Comparison of ENCODE assay signal across 21 cellular contexts in genomic region chr4:99828477-99828876, GRCh38. TPM values are rescaled to one million over a fixed set of nuclear protein-coding genes. Genes with fewer than 3 reads are reported as not detected.
A peak's percentile ranks its signal among the peaks of the same experiment; 100 is the strongest.
DNase-seq lines count a peak whose midpoint lies in the region; ATAC-seq, FAIRE-seq and TF ChIP-seq lines count a peak whose summit lies in the region.
"Had no signal": no experiment of that assay in that cellular context is flagged by ENCODE, and none has a peak within 500 bp of the region (broad histone marks: within the 10 kb centered on the region; RNA-seq: fewer than 3 reads in every experiment).

No MANE protein-coding gene starts in this region.

- TF ChIP-seq CTCF in foreskin keratinocyte (conservative IDR thresholded peaks at IDR 0.05) (no peak), type B pancreatic cell (conservative IDR thresholded peaks at IDR 0.05) (no peak), Peyer's patch (IDR thresholded peaks at IDR 0.05) (no peak)

- peak overlapping the region; percentile 10 for H3K9ac ChIP-seq in adipocyte (ENCODE audit: low read length)

- no peaks in the 10 kb centered on the region for H3K9me3 ChIP-seq in adipocyte (ENCODE audit: control insufficient read depth, low read length)
- H3K9me3 ChIP-seq in Peyer's patch: no peaks in the 10 kb centered on the region
- no peaks in the 10 kb centered on the region for H3K9me3 ChIP-seq in small intestine (ENCODE audit: control insufficient read depth, low read depth)

- whole genome bisulfite sequencing in small intestine, 3 donors: 69 to 79% (median 74%) methylated on average over 1 of the region's 1 CpG

- H3K4me1 Mint-ChIP-seq in activated T-cell treated with anti-CD3 and anti-CD28 coated beads, Interleukin-2, amount 50 U/mL, for 72 hours (ENCODE audit: low read depth): peaks cover 48% of the 10 kb centered on the region
- H3K4me1 Mint-ChIP-seq in type B pancreatic cell (ENCODE audit: unreplicated experiment): no peaks in the 10 kb centered on the region

- intact Hi-C loops in head of caudate nucleus (cut with DNase I): no loop called here

- FAIRE-seq in small intestine (lab: Jason Lieb, UNC): no peak
- FAIRE-seq: HTR-8/SVneo had no signal

- peak overlapping the region; percentile 78 for H3K27ac ChIP-seq in foreskin keratinocyte
- H3K27ac ChIP-seq in Peyer's patch: no peak overlapping the region
- no peak overlapping the region for H3K27ac ChIP-seq in small intestine (ENCODE audit: low read depth in 1 of 2, low read length in 1 of 2)
- H3K27ac ChIP-seq: HL-60 had no signal

- H3K36me3 Mint-ChIP-seq in activated T-cell treated with anti-CD3 and anti-CD28 coated beads, Interleukin-2, amount 50 U/mL, for 72 hours (ENCODE audit: insufficient read depth in 2 of 2): peaks cover 4 to 13% of the 10 kb centered on the region in 2 donors
- H3K36me3 Mint-ChIP-seq in type B pancreatic cell: peaks cover 4% of the 10 kb centered on the region

- peak overlapping the region; percentile 67 for H3K27ac Mint-ChIP-seq in activated T-cell treated with anti-CD3 and anti-CD28 coated beads, Interleukin-2, amount 50 U/mL, for 72 hours
- peak overlapping the region; percentile 90 for H3K27ac Mint-ChIP-seq in type B pancreatic cell
- H3K27ac Mint-ChIP-seq: CD8-positive, alpha-beta T cell; H9; IgD-negative memory B cell had no signal

- no peaks in the 10 kb centered on the region for H3K27me3 Mint-ChIP-seq in activated T-cell treated with anti-CD3 and anti-CD28 coated beads, Interleukin-2, amount 50 U/mL, for 72 hours (ENCODE audit: low read depth)
- no peaks in the 10 kb centered on the region for H3K27me3 Mint-ChIP-seq in type B pancreatic cell
- H3K27me3 Mint-ChIP-seq: IgD-negative memory B cell had no signal

- no peaks in the 10 kb centered on the region for H3K27me3 ChIP-seq in adipocyte (replicated peaks; ENCODE audit: control insufficient read depth, insufficient read depth, low read length)
- no peaks in the 10 kb centered on the region for H3K27me3 ChIP-seq in foreskin keratinocyte
- H3K27me3 ChIP-seq in Peyer's patch: no peaks in the 10 kb centered on the region
- H3K27me3 ChIP-seq in small intestine (ENCODE audit: control insufficient read depth in 2 of 2, insufficient read depth in 2 of 2, low read length in 2 of 2): no peaks in the 10 kb centered on the region

- H3K4me3 Mint-ChIP-seq in activated T-cell treated with anti-CD3 and anti-CD28 coated beads, Interleukin-2, amount 50 U/mL, for 72 hours: no peak overlapping the region
- peak overlapping the region; percentile 67 for H3K4me3 Mint-ChIP-seq in type B pancreatic cell
- H3K4me3 Mint-ChIP-seq: CD8-positive, alpha-beta T cell; H9 had no signal

- no peak for TF ChIP-seq POLR2A in Peyer's patch (IDR thresholded peaks at IDR 0.05)

- H3K4me3 ChIP-seq in adipocyte (ENCODE audit: low read length) (no peak overlapping the region), Peyer's patch (no peak overlapping the region), small intestine (ENCODE audit: low read depth in 1 of 2, low read length in 2 of 2) (no peak overlapping the region)

- ATAC-seq in activated T-cell treated with anti-CD3 and anti-CD28 coated beads, Interleukin-2, amount 50 U/mL, for 72 hours (replicated peaks in 1 of 2): no peak
- no peak for ATAC-seq in foreskin keratinocyte
- ATAC-seq: CD8-positive, alpha-beta T cell had no signal

- no peaks in the 10 kb centered on the region for H3K36me3 ChIP-seq in adipocyte (ENCODE audit: control insufficient read depth, insufficient read depth, low read length, severe bottlenecking)
- H3K36me3 ChIP-seq in Peyer's patch: no peaks in the 10 kb centered on the region
- no peaks in the 10 kb centered on the region for H3K36me3 ChIP-seq in small intestine (ENCODE audit: control insufficient read depth in 2 of 2, insufficient read depth in 2 of 2, low read length in 2 of 2)

- DNase-seq in activated T-cell treated with anti-CD3 and anti-CD28 coated beads, Interleukin-2, amount 50 U/mL, for 72 hours: no peak
- no peak for DNase-seq in activated T-cell treated with anti-CD3 and anti-CD28 coated beads for 4 hours
- DNase-seq in adipocyte (ENCODE audit: low read depth): peak; percentile 36
- DNase-seq in foreskin keratinocyte: no peak
- no peak for DNase-seq in type B pancreatic cell (ENCODE audit: extremely low spot score, unreplicated experiment)
- no peak for DNase-seq in Peyer's patch
- DNase-seq in head of caudate nucleus: no peak
- no peak for DNase-seq in small intestine
- DNase-seq: 8988T; CD8-positive, alpha-beta T cell; DMS79; H9; NCI-H1105 treated with DMSO at 0.1 percent for 48 hours; NCI-H1694 treated with DMSO at 0.1 percent for 48 hours; NCI-H69; NK-92 treated with Interleukin-12 subunit alpha and Interleukin-12 subunit beta, amount 100 ng/mL, for 24 hours had no signal

- H3K9me3 Mint-ChIP-seq in activated T-cell treated with anti-CD3 and anti-CD28 coated beads, Interleukin-2, amount 50 U/mL, for 72 hours: peaks cover 0 to 1% of the 10 kb centered on the region in 2 donors
- H3K9me3 Mint-ChIP-seq in type B pancreatic cell: peaks cover 4% of the 10 kb centered on the region
- H3K9me3 Mint-ChIP-seq: CD8-positive, alpha-beta T cell; H9; IgD-negative memory B cell had no signal

- H3K4me1 ChIP-seq in adipocyte (ENCODE audit: control insufficient read depth, insufficient read depth, low read length) (peaks cover 18% of the 10 kb centered on the region), foreskin keratinocyte (peaks cover 46% of the 10 kb centered on the region), Peyer's patch (no peaks in the 10 kb centered on the region), small intestine (ENCODE audit: control insufficient read depth in 2 of 2, insufficient read depth in 1 of 2, low read depth in 1 of 2, low read length in 1 of 2) (peaks cover 0 to 3% of the 10 kb centered on the region in 2 donors)

RNA-seq across cellular contexts. Expression of gene DAPP1, which starts 11.8 kb away (rescaled TPM):
- 10 to 100 TPM; 40.7 to 48.1 TPM for total RNA-seq in activated T-cell treated with anti-CD3 and anti-CD28 coated beads, Interleukin-2, amount 50 U/mL, for 72 hours
- total RNA-seq in foreskin keratinocyte: 54.2 and 60.6 TPM in 2 replicates
- polyA plus RNA-seq in foreskin keratinocyte: 16.7 and 18.5 TPM in 2 replicates
- total RNA-seq in type B pancreatic cell (ENCODE audit: low replicate concordance): 10.6 and 41.8 TPM in 2 replicates
- 10 to 100 TPM in 1 of 4 donors, 1 to 10 TPM in 2, not detected in 1; 1.1 to 47.0 (median 5.0) TPM for total RNA-seq in Peyer's patch
- 1 to 10 TPM in 2 of 3 donors, not detected in 1; 1.8 to 2.4 TPM for polyA plus RNA-seq in small intestine
- total RNA-seq: H9, LHCN-M2 had no signal
- polyA plus RNA-seq: BJ had no signal
